Comparison of ENCODE assay signal across 23 cellular contexts in the genomic region with DNA sequence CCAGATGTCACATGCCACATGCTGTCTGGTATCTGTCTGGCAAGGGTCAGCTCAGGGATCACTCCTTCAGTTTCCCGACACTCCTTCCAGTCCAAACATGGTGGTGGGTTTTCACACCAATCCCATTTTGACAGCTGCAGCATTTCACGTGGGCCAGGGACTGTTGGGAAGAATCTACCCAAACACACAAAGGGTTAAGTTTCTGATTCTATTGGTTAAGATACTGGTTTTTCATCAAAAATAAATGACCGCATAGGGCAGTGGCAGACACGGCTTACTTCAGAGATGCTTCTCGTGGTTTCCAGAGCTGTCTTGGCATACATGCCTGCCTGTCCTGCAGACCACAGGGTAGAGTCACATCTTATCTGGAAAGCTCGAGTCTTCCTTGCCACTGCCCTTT.
"Had no signal": no experiment of that assay in that cellular context is flagged by ENCODE, and none has a peak within 500 bp of the region (broad histone marks: within the 10 kb centered on the region; RNA-seq: fewer than 3 reads in every experiment).

No MANE protein-coding gene starts in this region.

- H3K4me3 ChIP-seq: esophagus squamous epithelium, lung, mucosa of descending colon, neural progenitor cell, prostate gland, right atrium auricular region, suprapubic skin, transverse colon had no signal

- H3K36me3 ChIP-seq: neural progenitor cell, prostate gland, right atrium auricular region, suprapubic skin, transverse colon had no signal

- H3K36me3 Mint-ChIP-seq: neural progenitor cell had no signal

- H3K27me3 Mint-ChIP-seq: effector memory CD8-positive, alpha-beta T cell; memory B cell; naive thymus-derived CD4-positive, alpha-beta T cell; stimulated activated naive CD8-positive, alpha-beta T cell treated with anti-CD3 and anti-CD28 coated beads, Interleukin-15, amount 100 ng/mL, for 72 hours had no signal

- H3K27ac ChIP-seq: esophagus squamous epithelium, neural progenitor cell, prostate gland, right atrium auricular region, suprapubic skin, transverse colon had no signal

- ATAC-seq: effector memory CD8-positive, alpha-beta T cell; left lobe of liver; mucosa of descending colon; naive thymus-derived CD4-positive, alpha-beta T cell; sciatic nerve; stimulated activated naive CD8-positive, alpha-beta T cell treated with anti-CD3 and anti-CD28 coated beads, Interleukin-15, amount 100 ng/mL, for 72 hours had no signal

- H3K27ac Mint-ChIP-seq: effector memory CD8-positive, alpha-beta T cell; memory B cell; nephron; neural progenitor cell; stimulated activated naive CD8-positive, alpha-beta T cell treated with anti-CD3 and anti-CD28 coated beads, Interleukin-15, amount 100 ng/mL, for 72 hours had no signal

- FAIRE-seq: endometrium, kidney had no signal

- H3K4me1 Mint-ChIP-seq: naive thymus-derived CD4-positive, alpha-beta T cell; nephron; neural progenitor cell; stimulated activated naive CD8-positive, alpha-beta T cell treated with anti-CD3 and anti-CD28 coated beads, Interleukin-15, amount 100 ng/mL, for 72 hours had no signal

- H3K9me3 ChIP-seq: esophagus squamous epithelium, mucosa of descending colon, prostate gland, right atrium auricular region, suprapubic skin, transverse colon had no signal

- H3K27me3 ChIP-seq: esophagus squamous epithelium, neural progenitor cell, right atrium auricular region, suprapubic skin, transverse colon had no signal

- DNase-seq: cerebellar nuclear complex; cortex of kidney; effector memory CD8-positive, alpha-beta T cell; erythroblast; esophagus squamous epithelium; foreskin melanocyte; hypothalamus; kidney; mucosa of descending colon; naive thymus-derived CD4-positive, alpha-beta T cell; stimulated activated naive CD4-positive, alpha-beta T cell; stimulated activated naive CD8-positive, alpha-beta T cell treated with anti-CD3 and anti-CD28 coated beads, Interleukin-15, amount 100 ng/mL, for 72 hours; transverse colon had no signal

- H3K4me3 Mint-ChIP-seq: effector memory CD8-positive, alpha-beta T cell; memory B cell; naive thymus-derived CD4-positive, alpha-beta T cell; nephron; neural progenitor cell; stimulated activated naive CD8-positive, alpha-beta T cell treated with anti-CD3 and anti-CD28 coated beads, Interleukin-15, amount 100 ng/mL, for 72 hours had no signal

- H3K9me3 Mint-ChIP-seq: effector memory CD8-positive, alpha-beta T cell; memory B cell; nephron; neural progenitor cell; stimulated activated naive CD8-positive, alpha-beta T cell treated with anti-CD3 and anti-CD28 coated beads, Interleukin-15, amount 100 ng/mL, for 72 hours had no signal
